Comparison of ENCODE assay signal across 8 cellular contexts in genomic region chr3:152832046-152832445, GRCh38. TPM values are rescaled to one million over a fixed set of nuclear protein-coding genes. Genes with fewer than 3 reads are reported as not detected.
"Had no signal": no experiment of that assay in that cellular context is flagged by ENCODE, and none has a peak within 500 bp of the region (broad histone marks: within the 10 kb centered on the region; RNA-seq: fewer than 3 reads in every experiment).

No MANE protein-coding gene starts in this region.

- H3K36me3 ChIP-seq: HAP-1 had no signal

- DNase-seq: GM23248, GOT3, H7, H9, HCEC 1CT, HFFc6 had no signal

- H3K27ac ChIP-seq: GM23248 had no signal

- H3K4me3 ChIP-seq: GM23248, GM23338, HAP-1 had no signal

- H3K9me3 ChIP-seq: HAP-1 had no signal

RNA-seq across cellular contexts. Expression of gene P2RY1, which starts 2.9 kb away (rescaled TPM):
- total RNA-seq: HFFc6 had no signal
